9 cellular contexts compared by ENCODE assay signal in the genomic region with DNA sequence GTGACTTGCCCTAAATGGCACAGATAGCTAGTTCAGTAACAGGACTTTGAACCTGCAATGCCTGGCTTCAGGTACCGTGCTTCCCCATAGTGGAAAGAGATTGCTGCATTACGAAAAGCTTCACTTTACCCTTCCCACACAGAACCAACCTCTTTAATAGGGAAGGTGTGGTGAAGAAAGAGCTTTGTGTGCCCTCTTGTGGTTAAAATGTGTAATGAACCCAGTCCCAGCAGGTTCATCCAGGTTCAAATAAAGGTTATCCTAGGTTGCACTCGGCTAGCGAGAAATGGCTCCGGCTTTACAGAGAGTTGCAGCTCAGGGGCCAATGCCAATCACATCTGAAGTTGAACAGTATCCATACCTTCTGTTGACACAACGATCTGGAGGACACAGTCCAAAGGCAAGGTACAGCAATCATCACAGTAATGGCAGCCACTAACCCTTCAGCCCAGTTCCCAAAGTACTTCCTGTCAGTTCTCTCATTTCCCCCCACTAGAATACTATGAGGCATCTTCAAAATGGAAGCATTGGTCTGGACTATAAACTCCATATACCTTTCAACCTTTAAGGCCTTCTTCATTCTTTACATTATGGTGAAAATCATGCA. TPM values are rescaled to one million over a fixed set of nuclear protein-coding genes. Genes with fewer than 3 reads are reported as not detected.
DNase-seq lines count a peak whose midpoint lies in the region; ATAC-seq and TF ChIP-seq lines count a peak whose summit lies in the region.
"Had no signal": no experiment of that assay in that cellular context is flagged by ENCODE, and none has a peak within 500 bp of the region (broad histone marks: within the 10 kb centered on the region; RNA-seq: fewer than 3 reads in every experiment).

No MANE protein-coding gene starts in this region.

- intact Hi-C loops in ascending aorta (cut with DNase I), result no loop called here

- POLR2A ChIA-PET in BJ (lab: Charles Lee), result no interaction called here

- TF ChIP-seq CTCF in BJ (IDR thresholded peaks at IDR 0.05; ENCODE audit: insufficient read depth, low read depth, low read length) (0 out of 2 replicates have a peak, but pooled peaks have one; percentile 7), ascending aorta (IDR thresholded peaks at IDR 0.05) (no peak)

- DNase-seq in BJ (ENCODE audit: low read depth) (no peak), H4 (ENCODE audit: low spot score) (peak; percentile 10), NCI-H748 treated with DMSO at 0.1 percent for 48 hours (lab: John Stamatoyannopoulos, UW) (peak; percentile 9), dermis blood vessel endothelial cell (peak; percentile 39), GF-D8 (lab: John Stamatoyannopoulos, UW) (no peak), ascending aorta (ENCODE audit: low spot score in 2 of 2) (no peak)

- no peak overlapping the region for H3K27ac ChIP-seq in ascending aorta

- H3K27me3 ChIP-seq in BJ (ENCODE audit: control insufficient read depth, insufficient read depth, low read length) (no peaks in the 10 kb centered on the region), ascending aorta (no peaks in the 10 kb centered on the region)

- CTCF ChIA-PET in BJ (lab: Yijun Ruan, JAX), result no interaction called here

- no peak for ATAC-seq in GM21723 (IDR thresholded peaks at IDR 0.05; ENCODE audit: unreplicated experiment)
- ATAC-seq in HG03432 (IDR thresholded peaks at IDR 0.05; ENCODE audit: unreplicated experiment), result no peak

- no peaks in the 10 kb centered on the region for H3K4me1 ChIP-seq in ascending aorta

- H3K9me3 ChIP-seq in ascending aorta, result no peaks in the 10 kb centered on the region

- H3K4me3 ChIP-seq in BJ (ENCODE audit: low read depth, low read length) (no peak overlapping the region), ascending aorta (no peak overlapping the region)

- H3K36me3 ChIP-seq in BJ (ENCODE audit: control insufficient read depth, insufficient read depth, low read length) (no peaks in the 10 kb centered on the region), ascending aorta (no peaks in the 10 kb centered on the region)

RNA-seq across cellular contexts. Expression of gene DEFB115, which starts 3.0 kb away (rescaled TPM):
- not detected in 2 replicates for polyA plus RNA-seq in BJ (2011; rRNA removed)
- not detected in 2 replicates for polyA minus RNA-seq in BJ (2011; rRNA and poly(A)+ RNA removed)
- total RNA-seq in H4 (2014; rRNA removed; shearing (Covaris generic)), result not detected in 2 replicates
- not detected in 2 replicates for total RNA-seq in dermis blood vessel endothelial cell
- total RNA-seq in ascending aorta, result not detected
- total RNA-seq: temporal lobe had no signal

RNA-seq across cellular contexts. Expression of gene DEFB116, which starts 48.0 kb away (rescaled TPM):
- polyA plus RNA-seq in BJ (2011; rRNA removed), result not detected in 2 replicates
- not detected in 2 replicates for polyA minus RNA-seq in BJ (2011; rRNA and poly(A)+ RNA removed)
- not detected in 2 replicates for total RNA-seq in H4 (2014; rRNA removed; shearing (Covaris generic))
- total RNA-seq in dermis blood vessel endothelial cell (not detected in 2 replicates), ascending aorta (not detected)
- total RNA-seq: temporal lobe had no signal

Comparison
In these comparisons a context has a peak if more than half of its experiments do, and no peak if none do; other contexts are left out.
1. DNase-seq: peak in H4 (single experiment), NCI-H748 treated with DMSO at 0.1 percent for 48 hours (single experiment) and dermis blood vessel endothelial cell (single experiment); none in BJ (single experiment), GF-D8 (single experiment) and ascending aorta (0 of 2).